ENCODE assay signal across 1 cellular context in the genomic region with DNA sequence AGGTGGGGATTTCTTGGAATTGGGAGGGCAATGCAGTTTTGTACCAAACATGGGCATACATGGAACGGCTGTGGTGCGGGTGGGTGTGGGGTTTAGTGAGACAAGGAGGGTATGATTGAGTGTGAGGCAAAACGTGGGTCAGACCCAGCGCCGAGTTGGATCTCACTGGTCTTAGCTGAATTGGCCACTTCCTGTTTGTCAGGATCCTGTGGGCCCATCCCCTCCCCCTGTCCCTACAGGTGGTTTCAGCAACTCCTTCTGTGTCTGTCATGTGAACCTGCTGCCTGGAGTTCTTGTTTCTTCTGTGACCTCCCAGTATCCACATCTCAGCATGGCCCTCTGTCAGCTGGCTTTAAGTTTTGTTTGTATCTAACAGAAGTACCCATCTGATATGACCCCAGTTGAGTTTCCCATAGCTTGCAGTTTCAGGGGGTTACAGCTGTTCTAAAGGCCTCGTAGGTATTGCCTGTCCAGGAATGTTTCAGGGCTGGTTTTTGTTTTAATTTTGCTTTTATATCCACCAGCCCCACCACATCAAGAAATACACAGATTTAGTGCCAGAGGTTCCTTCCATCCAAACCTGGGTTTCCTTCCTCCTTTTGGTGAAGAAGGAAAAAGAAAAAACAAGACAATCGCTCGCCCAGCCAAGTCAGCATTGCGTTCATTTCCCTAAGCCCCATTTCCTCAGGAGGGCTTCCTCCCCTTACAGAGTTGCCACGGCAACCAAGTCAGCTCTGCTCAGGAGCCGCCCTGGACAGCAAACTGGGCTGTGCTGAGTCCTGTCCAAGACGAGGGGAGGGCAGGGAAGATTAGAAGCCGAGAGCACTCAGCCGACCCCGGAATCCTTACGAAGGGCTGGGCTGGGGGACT.
TF ChIP-seq lines count a peak whose summit lies in the region.

No MANE protein-coding gene starts in this region.

TF ChIP-seq in GM23338, 12 proteins besides CTCF, POLR2A, EP300 and RAD21 (continued from another document):
- TF ChIP-seq STAT1 (IDR thresholded peaks at IDR 0.05; ENCODE audit: unreplicated experiment) = no peak
TF ChIP-seq in GM23338: peak in this region for 1.
